In the genomic region with DNA sequence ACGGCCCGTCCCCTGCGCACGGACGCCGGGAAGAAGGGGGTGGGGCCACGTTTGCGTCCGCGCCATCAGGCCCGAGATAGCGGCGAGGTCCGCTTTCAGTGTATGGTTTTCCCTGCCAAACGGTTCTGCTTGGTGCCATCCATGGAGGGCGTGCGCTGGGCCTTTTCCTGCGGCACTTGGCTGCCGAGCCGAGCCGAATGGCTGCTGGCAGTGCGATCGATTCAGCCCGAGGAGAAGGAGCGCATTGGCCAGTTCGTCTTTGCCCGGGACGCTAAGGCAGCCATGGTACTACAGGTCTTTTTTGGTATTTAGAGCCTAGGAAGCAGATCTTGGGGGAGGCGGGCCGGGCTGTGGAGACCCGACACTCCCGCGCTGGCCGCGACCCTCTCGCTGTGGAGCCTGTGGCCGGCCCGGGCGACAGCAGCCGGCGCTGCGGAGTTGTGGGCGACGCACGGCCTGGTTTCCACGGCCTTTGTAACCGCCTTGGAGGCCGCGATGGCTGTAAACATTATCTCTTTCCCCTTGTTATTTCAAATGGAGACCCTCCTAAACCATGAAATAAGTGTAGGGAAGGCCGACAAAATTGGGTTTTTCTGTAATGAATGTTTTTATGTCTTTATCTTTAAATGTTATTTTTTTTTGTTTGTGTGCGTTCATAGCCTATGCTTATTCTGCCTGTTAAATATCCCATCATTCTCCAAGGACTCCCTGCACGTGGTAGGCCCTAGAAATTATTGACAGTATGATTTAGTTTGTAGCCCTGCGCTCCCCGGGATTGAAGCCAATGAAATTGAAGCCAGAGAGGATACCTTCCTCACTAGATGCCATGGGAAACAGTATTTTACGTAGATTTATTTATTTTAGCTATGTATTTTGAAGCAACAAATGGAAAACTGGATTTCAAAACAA, we compare ENCODE assay signal across 8 cellular contexts. TPM values are rescaled to one million over a fixed set of nuclear protein-coding genes. Genes with fewer than 3 reads are reported as not detected.
DNase-seq lines count a peak whose midpoint lies in the region; ATAC-seq and TF ChIP-seq lines count a peak whose summit lies in the region.

A gene with protein sequence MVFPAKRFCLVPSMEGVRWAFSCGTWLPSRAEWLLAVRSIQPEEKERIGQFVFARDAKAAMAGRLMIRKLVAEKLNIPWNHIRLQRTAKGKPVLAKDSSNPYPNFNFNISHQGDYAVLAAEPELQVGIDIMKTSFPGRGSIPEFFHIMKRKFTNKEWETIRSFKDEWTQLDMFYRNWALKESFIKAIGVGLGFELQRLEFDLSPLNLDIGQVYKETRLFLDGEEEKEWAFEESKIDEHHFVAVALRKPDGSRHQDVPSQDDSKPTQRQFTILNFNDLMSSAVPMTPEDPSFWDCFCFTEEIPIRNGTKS (plus strand): TSS at position 54 of the 909 bp plus-strand sequence. CDS start 49 bp downstream, at position 103.

- TF ChIP-seq CTCF in BJ (IDR thresholded peaks at IDR 0.05; ENCODE audit: insufficient read depth, low read depth, low read length) (no peak), osteocyte (IDR thresholded peaks at IDR 0.05) (no peak)

- no peaks in the 10 kb centered on the region for H3K27me3 ChIP-seq in BJ (ENCODE audit: control insufficient read depth, insufficient read depth, low read length)

- H3K27ac Mint-ChIP-seq in activated T-helper 17 cell treated with anti-CD3 and anti-CD28 coated beads, Interleukin-2, amount 50 U/mL, for 72 hours, result peak within 1 kb of the TSS; percentile 95
- peak within 1 kb of the TSS; percentile 99 for H3K27ac Mint-ChIP-seq in osteocyte (ENCODE audit: unreplicated experiment)

- no peaks in the 10 kb centered on the region for H3K27me3 Mint-ChIP-seq in activated T-helper 17 cell treated with anti-CD3 and anti-CD28 coated beads, Interleukin-2, amount 50 U/mL, for 72 hours
- no peaks in the 10 kb centered on the region for H3K27me3 Mint-ChIP-seq in osteocyte (ENCODE audit: unreplicated experiment)

- CTCF ChIA-PET in BJ (lab: Yijun Ruan, JAX), result interaction anchor here (0.7 to 1.5 kb wide), 3 partner anchors 12 to 33 kb away, joined by 3 to 4 read pairs (median 4); no protein-coding TSS in a partner anchor

- H3K36me3 ChIP-seq in BJ (ENCODE audit: control insufficient read depth, insufficient read depth, low read length), result peaks cover 2% of the 10 kb centered on the region; the same call in 1 of the 2 replicates

- POLR2A ChIA-PET in BJ (lab: Charles Lee), result interaction anchor here (0.7 to 0.8 kb wide), 3 partner anchors 9 to 15 kb away, joined by 3 to 9 read pairs (median 9); no protein-coding TSS in a partner anchor

- DNase-seq in BJ (ENCODE audit: low read depth) (no peak), NCI-H1930 (lab: John Stamatoyannopoulos, UW) (peak; percentile 23 to 25), Right ventricle myocardium superior (no peak), osteocyte (ENCODE audit: extremely low spot score, unreplicated experiment) (no peak), cerebellar nuclear complex (lab: John Stamatoyannopoulos, UW) (no peak)

- intact Hi-C loops in Right ventricle myocardium superior (cut with DNase I), result loop anchor here (2.0 kb wide), 1 partner anchor 53 kb away; no protein-coding TSS in a partner anchor

- H3K9me3 Mint-ChIP-seq in activated T-helper 17 cell treated with anti-CD3 and anti-CD28 coated beads, Interleukin-2, amount 50 U/mL, for 72 hours, result no peaks in the 10 kb centered on the region
- no peaks in the 10 kb centered on the region for H3K9me3 Mint-ChIP-seq in osteocyte (ENCODE audit: unreplicated experiment)

- peaks cover 41% of the 10 kb centered on the region for H3K36me3 Mint-ChIP-seq in activated T-helper 17 cell treated with anti-CD3 and anti-CD28 coated beads, Interleukin-2, amount 50 U/mL, for 72 hours (ENCODE audit: low read depth)
- peaks cover 21% of the 10 kb centered on the region for H3K36me3 Mint-ChIP-seq in osteocyte (ENCODE audit: unreplicated experiment)

- peaks cover 31% of the 10 kb centered on the region for H3K4me1 Mint-ChIP-seq in activated T-helper 17 cell treated with anti-CD3 and anti-CD28 coated beads, Interleukin-2, amount 50 U/mL, for 72 hours
- H3K4me1 Mint-ChIP-seq in osteocyte (ENCODE audit: unreplicated experiment), result peaks cover 32% of the 10 kb centered on the region

- peak within 1 kb of the TSS; percentile 92 for H3K4me3 Mint-ChIP-seq in activated T-helper 17 cell treated with anti-CD3 and anti-CD28 coated beads, Interleukin-2, amount 50 U/mL, for 72 hours
- H3K4me3 Mint-ChIP-seq in osteocyte (ENCODE audit: unreplicated experiment), result peak within 1 kb of the TSS; percentile 96

- peak within 1 kb of the TSS; percentile 96 for H3K4me3 ChIP-seq in BJ (ENCODE audit: low read depth, low read length)

- peak; percentile 8 for ATAC-seq in GM18499 (IDR thresholded peaks at IDR 0.05; ENCODE audit: insufficient read depth, unreplicated experiment)
- peak; percentile 19 for ATAC-seq in HG02852 (IDR thresholded peaks at IDR 0.05; ENCODE audit: unreplicated experiment)
- peak; percentile 20 for ATAC-seq in activated T-helper 17 cell treated with anti-CD3 and anti-CD28 coated beads, Interleukin-2, amount 50 U/mL, for 72 hours (replicated peaks)
- peak; percentile 51 for ATAC-seq in Right ventricle myocardium superior (ENCODE audit: poor library complexity)

RNA-seq across cellular contexts. Expression of the gene that starts here (rescaled TPM):
- 30.4 and 41.7 TPM in 2 replicates for polyA plus RNA-seq in BJ (2011; rRNA removed)
- 11.4 and 19.6 TPM in 2 replicates for polyA minus RNA-seq in BJ (2011; rRNA and poly(A)+ RNA removed)
- 10 to 100 TPM; 24.0 to 37.0 TPM for total RNA-seq in activated T-helper 17 cell treated with anti-CD3 and anti-CD28 coated beads, Interleukin-2, amount 50 U/mL, for 72 hours
- total RNA-seq in Right ventricle myocardium superior (38.2 TPM), osteocyte (38.8 and 49.6 TPM in 2 replicates)

Comparison
In these comparisons a context has a peak if more than half of its experiments do, and no peak if none do; other contexts are left out.
1. DNase-seq: peak in NCI-H1930 (2 of 2); none in BJ (single experiment), Right ventricle myocardium superior (single experiment), osteocyte (single experiment) and cerebellar nuclear complex (0 of 2).
2. Peak in every context shown above with its lines, with median percentiles within 50 percentile points of each other: ATAC-seq.